Comparison of ENCODE assay signal across 8 cellular contexts in genomic region chr4:169225058-169225751, GRCh38. TPM values are rescaled to one million over a fixed set of nuclear protein-coding genes. Genes with fewer than 3 reads are reported as not detected.
DNase-seq lines count a peak whose midpoint lies in the region; ATAC-seq lines count a peak whose summit lies in the region.

No MANE protein-coding gene starts in this region.

- DNase-seq in GM04503 (ENCODE audit: low read depth) (peak; percentile 93), adipocyte (ENCODE audit: low read depth) (peak; percentile 93), immature natural killer cell (no peak), NCI-H1694 treated with DMSO at 0.1 percent for 48 hours (lab: John Stamatoyannopoulos, UW) (no peak), GM19238 (ENCODE audit: insufficient read length, low spot score) (no peak)
- no peak for DNase-seq in naive thymus-derived CD4-positive, alpha-beta T cell
- DNase-seq in T-helper 2 cell treated with Interferon-gamma antibody and Interleukin-4, amounts not matched to agents 5 μg/mL and 100 μg/mL, for 36 hours (ENCODE audit: low spot score): no peak

- POLR2A ChIA-PET in naive thymus-derived CD4-positive, alpha-beta T cell (lab: Charles Lee): no interaction called here

- CTCF ChIA-PET in naive thymus-derived CD4-positive, alpha-beta T cell (lab: Charles Lee): no interaction called here

- no peaks in the 10 kb centered on the region for H3K36me3 ChIP-seq in adipocyte (ENCODE audit: control insufficient read depth, insufficient read depth, low read length, severe bottlenecking)
- no peaks in the 10 kb centered on the region for H3K36me3 ChIP-seq in naive thymus-derived CD4-positive, alpha-beta T cell (ENCODE audit: control insufficient read depth in 2 of 3, insufficient read depth in 3 of 3, low read length in 3 of 3)

- H3K9me3 ChIP-seq in adipocyte (ENCODE audit: control insufficient read depth, low read length): no peaks in the 10 kb centered on the region
- no peaks in the 10 kb centered on the region for H3K9me3 ChIP-seq in naive thymus-derived CD4-positive, alpha-beta T cell (ENCODE audit: control insufficient read depth in 2 of 3, low read length in 3 of 3)

- no peaks in the 10 kb centered on the region for H3K4me1 Mint-ChIP-seq in naive thymus-derived CD4-positive, alpha-beta T cell
- H3K4me1 Mint-ChIP-seq in immature natural killer cell: no peaks in the 10 kb centered on the region
- H3K4me1 Mint-ChIP-seq in T-helper 2 cell treated with Interferon-gamma antibody and Interleukin-4, amounts not matched to agents 5 μg/mL and 100 μg/mL, for 36 hours (ENCODE audit: low read depth): no peaks in the 10 kb centered on the region

- H3K9ac ChIP-seq in adipocyte (ENCODE audit: low read length): peak overlapping the region; percentile 40

- intact Hi-C loops in naive thymus-derived CD4-positive, alpha-beta T cell (cut with micrococcal nuclease): no loop called here

- no peak overlapping the region for H3K27ac ChIP-seq in naive thymus-derived CD4-positive, alpha-beta T cell (ENCODE audit: low read depth, low read length)

- ATAC-seq in HG02885 (IDR thresholded peaks at IDR 0.05; ENCODE audit: poor library complexity, unreplicated experiment): peak; percentile 60
- ATAC-seq in naive thymus-derived CD4-positive, alpha-beta T cell: peak; percentile 62

- H3K27me3 ChIP-seq in adipocyte (replicated peaks; ENCODE audit: control insufficient read depth, insufficient read depth, low read length): no peaks in the 10 kb centered on the region
- no peaks in the 10 kb centered on the region for H3K27me3 ChIP-seq in naive thymus-derived CD4-positive, alpha-beta T cell (ENCODE audit: control insufficient read depth in 2 of 2, insufficient read depth in 2 of 2, low read length in 2 of 2)

- peaks cover 58% of the 10 kb centered on the region for H3K4me1 ChIP-seq in adipocyte (ENCODE audit: control insufficient read depth, insufficient read depth, low read length)
- no peaks in the 10 kb centered on the region for H3K4me1 ChIP-seq in naive thymus-derived CD4-positive, alpha-beta T cell (ENCODE audit: control insufficient read depth in 2 of 2, insufficient read depth in 2 of 2, low read length in 2 of 2)

- no peaks in the 10 kb centered on the region for H3K9me3 Mint-ChIP-seq in naive thymus-derived CD4-positive, alpha-beta T cell
- H3K9me3 Mint-ChIP-seq in immature natural killer cell: no peaks in the 10 kb centered on the region
- H3K9me3 Mint-ChIP-seq in T-helper 2 cell treated with Interferon-gamma antibody and Interleukin-4, amounts not matched to agents 5 μg/mL and 100 μg/mL, for 36 hours: no peaks in the 10 kb centered on the region

- peak overlapping the region; percentile 37 for H3K4me3 ChIP-seq in adipocyte (ENCODE audit: low read length)
- no peak overlapping the region for H3K4me3 ChIP-seq in naive thymus-derived CD4-positive, alpha-beta T cell (ENCODE audit: low read length)

- no peaks in the 10 kb centered on the region for H3K27me3 Mint-ChIP-seq in naive thymus-derived CD4-positive, alpha-beta T cell
- H3K27me3 Mint-ChIP-seq in immature natural killer cell (ENCODE audit: low read depth in 3 of 3): peaks cover 0 to 3% (median 1%) of the 10 kb centered on the region in 3 donors
- no peaks in the 10 kb centered on the region for H3K27me3 Mint-ChIP-seq in T-helper 2 cell treated with Interferon-gamma antibody and Interleukin-4, amounts not matched to agents 5 μg/mL and 100 μg/mL, for 36 hours (ENCODE audit: low read depth)

- no peak overlapping the region for H3K4me3 Mint-ChIP-seq in naive thymus-derived CD4-positive, alpha-beta T cell
- H3K4me3 Mint-ChIP-seq in immature natural killer cell: no peak overlapping the region
- H3K4me3 Mint-ChIP-seq in T-helper 2 cell treated with Interferon-gamma antibody and Interleukin-4, amounts not matched to agents 5 μg/mL and 100 μg/mL, for 36 hours: no peak overlapping the region

- H3K27ac Mint-ChIP-seq in naive thymus-derived CD4-positive, alpha-beta T cell: no peak overlapping the region
- no peak overlapping the region for H3K27ac Mint-ChIP-seq in immature natural killer cell
- no peak overlapping the region for H3K27ac Mint-ChIP-seq in T-helper 2 cell treated with Interferon-gamma antibody and Interleukin-4, amounts not matched to agents 5 μg/mL and 100 μg/mL, for 36 hours

- H3K36me3 Mint-ChIP-seq in naive thymus-derived CD4-positive, alpha-beta T cell: no peaks in the 10 kb centered on the region
- no peaks in the 10 kb centered on the region for H3K36me3 Mint-ChIP-seq in immature natural killer cell
- H3K36me3 Mint-ChIP-seq in T-helper 2 cell treated with Interferon-gamma antibody and Interleukin-4, amounts not matched to agents 5 μg/mL and 100 μg/mL, for 36 hours (ENCODE audit: low read depth): no peaks in the 10 kb centered on the region

RNA-seq across cellular contexts. Expression of gene SH3RF1, which starts 45.6 kb away (rescaled TPM):
- total RNA-seq in naive thymus-derived CD4-positive, alpha-beta T cell: 1 to 10 TPM in 1 of 5 experiments, under 1 TPM in 3, not detected in 1; 0.08 to 3.8 (median 0.50) TPM
- not detected for polyA plus RNA-seq in naive thymus-derived CD4-positive, alpha-beta T cell
- 1 to 10 TPM in 1 of 3 donors, under 1 TPM in 1, not detected in 1; 0.22 to 1.1 TPM for polyA plus RNA-seq in immature natural killer cell

Comparison
In these comparisons a context has a peak if more than half of its experiments do, and no peak if none do; other contexts are left out.
1. DNase-seq: peak in GM04503 (single experiment) and adipocyte (single experiment); none in naive thymus-derived CD4-positive, alpha-beta T cell (0 of 9), immature natural killer cell (0 of 3), NCI-H1694 treated with DMSO at 0.1 percent for 48 hours (single experiment), GM19238 (single experiment) and T-helper 2 cell treated with Interferon-gamma antibody and Interleukin-4, amounts not matched to agents 5 μg/mL and 100 μg/mL, for 36 hours (single experiment).